13 cellular contexts compared by ENCODE assay signal in genomic region chr1:186925881-186926676, GRCh38.
DNase-seq lines count a peak whose midpoint lies in the region; ATAC-seq lines count a peak whose summit lies in the region.
"Had no signal": no experiment of that assay in that cellular context is flagged by ENCODE, and none has a peak within 500 bp of the region (broad histone marks: within the 10 kb centered on the region; RNA-seq: fewer than 3 reads in every experiment).

No MANE protein-coding gene starts in this region.

- intact Hi-C loops in Right ventricle myocardium superior (cut with DNase I), result no loop called here
- intact Hi-C loops in cardiac septum (cut with DNase I), result no loop called here

- DNase-seq in Right ventricle myocardium superior (no peak), cardiac septum (ENCODE audit: low spot score) (no peak), amniotic stem cell (lab: John Stamatoyannopoulos, UW) (peak; percentile 18), hepatic stellate cell (ENCODE audit: low spot score) (peak; percentile 4), activated gamma-delta T cell treated with Interleukin-2 at 50 U/mL for 16 hours (no peak), NCI-H748 treated with DMSO at 0.1 percent for 48 hours (lab: John Stamatoyannopoulos, UW) (no peak), hypothalamus (lab: John Stamatoyannopoulos, UW) (no peak)
- DNase-seq: activated CD4-positive, CD25-positive, alpha-beta regulatory T cell treated with anti-CD3 and anti-CD28 coated beads, Interleukin-2, amount 50 U/mL, for 72 hours; activated naive CD8-positive, alpha-beta T cell treated with anti-CD3 and anti-CD28 coated beads for 36 hours; MG63; midbrain; occipital lobe had no signal

- peak; percentile 58 for ATAC-seq in Right ventricle myocardium superior (ENCODE audit: poor library complexity)
- ATAC-seq in HG03280 (IDR thresholded peaks at IDR 0.05; ENCODE audit: unreplicated experiment), result no peak

Comparison
In these comparisons a context has a peak if more than half of its experiments do, and no peak if none do; other contexts are left out.
1. DNase-seq: peak in amniotic stem cell (single experiment) and hepatic stellate cell (single experiment); none in Right ventricle myocardium superior (single experiment), cardiac septum (single experiment), activated gamma-delta T cell treated with Interleukin-2 at 50 U/mL for 16 hours (single experiment), NCI-H748 treated with DMSO at 0.1 percent for 48 hours (single experiment) and hypothalamus (0 of 51).